In the genomic region with DNA sequence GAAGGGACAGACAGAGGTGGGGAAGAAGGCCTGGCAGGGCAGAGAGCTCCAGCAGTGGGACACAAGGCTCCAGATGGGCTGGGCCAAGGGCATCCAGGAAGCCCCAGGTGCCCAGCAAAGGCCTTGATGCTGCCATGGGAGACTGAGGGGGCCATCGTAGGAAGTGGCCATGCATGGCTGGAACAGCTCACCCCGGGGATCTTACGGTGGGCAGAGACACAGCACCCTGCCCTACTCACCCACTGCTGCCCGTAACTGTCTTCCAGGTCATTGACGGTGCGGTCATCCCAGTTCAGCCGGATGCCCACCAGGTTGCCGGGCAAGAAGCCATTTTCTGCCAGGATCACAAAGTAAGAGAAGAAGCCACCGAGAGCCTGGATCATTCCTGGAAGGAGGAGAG, we compare ENCODE assay signal across 18 cellular contexts. TPM values are rescaled to one million over a fixed set of nuclear protein-coding genes. Genes with fewer than 3 reads are reported as not detected.
DNase-seq lines count a peak whose midpoint lies in the region; ATAC-seq and TF ChIP-seq lines count a peak whose summit lies in the region.
"Had no signal": no experiment of that assay in that cellular context is flagged by ENCODE, and none has a peak within 500 bp of the region (broad histone marks: within the 10 kb centered on the region; RNA-seq: fewer than 3 reads in every experiment).

No MANE protein-coding gene starts in this region.

- peaks cover 7% of the 10 kb centered on the region; the same call in 1 of the 2 replicates for H3K4me1 ChIP-seq in BLaER1
- H3K4me1 ChIP-seq in osteoblast (ENCODE audit: insufficient read depth, low read length), result no peaks in the 10 kb centered on the region
- H3K4me1 ChIP-seq: A549, BE2C, Caco-2 had no signal

- intact Hi-C loops in activated T-helper 2 cell treated with anti-CD3 and anti-CD28 coated beads, Interferon-gamma antibody, Interleukin-2, Interleukin-4, amounts not matched to agents 10 μg/mL and 5 μg/mL and 100 μg/mL, durations not matched to agents 14 hours and 24 hours and 36 hours (cut with micrococcal nuclease), result no loop called here

- H3K36me3 Mint-ChIP-seq in central memory CD8-positive, alpha-beta T cell (ENCODE audit: insufficient read depth), result peaks cover 2% of the 10 kb centered on the region
- H3K36me3 Mint-ChIP-seq in glutamatergic neuron (ENCODE audit: unreplicated experiment), result peaks cover 7% of the 10 kb centered on the region
- H3K36me3 Mint-ChIP-seq in activated T-helper 2 cell treated with anti-CD3 and anti-CD28 coated beads, Interferon-gamma antibody, Interleukin-2, Interleukin-4, amounts not matched to agents 10 μg/mL and 5 μg/mL and 100 μg/mL, durations not matched to agents 14 hours and 24 hours and 36 hours (ENCODE audit: low read depth), result no peaks in the 10 kb centered on the region

- no peak for DNase-seq in central memory CD8-positive, alpha-beta T cell (ENCODE audit: low spot score in 2 of 2)
- DNase-seq in glutamatergic neuron (no peak), osteoblast (ENCODE audit: insufficient read length, low spot score, missing footprints) (peak; percentile 50), AML-193 (lab: John Stamatoyannopoulos, UW) (no peak)
- DNase-seq in activated T-helper 2 cell treated with anti-CD3 and anti-CD28 coated beads, Interferon-gamma antibody, Interleukin-2, Interleukin-4, amounts not matched to agents 10 μg/mL and 5 μg/mL and 100 μg/mL, durations not matched to agents 14 hours and 24 hours and 36 hours (ENCODE audit: low spot score), result no peak
- DNase-seq: BE2C; Caco-2; Calu3; CD4-positive, alpha-beta T cell; CD8-positive, alpha-beta T cell; DMS79 treated with DMSO at 0.1 percent for 48 hours; GF-D8 had no signal

- TF ChIP-seq CTCF in glutamatergic neuron (IDR thresholded peaks at IDR 0.05; ENCODE audit: partially characterized antibody, unreplicated experiment) (no peak), osteoblast (IDR thresholded peaks at IDR 0.05; ENCODE audit: extremely low read depth, low read depth, low read length) (no peak)

- H2AFZ ChIP-seq in osteoblast (ENCODE audit: low read length), result no peak overlapping the region

- no peak overlapping the region for H3K9ac ChIP-seq in BLaER1

- H4K20me1 ChIP-seq in BLaER1 (peaks cover 13% of the 10 kb centered on the region), osteoblast (ENCODE audit: insufficient read depth, low read length) (no peaks in the 10 kb centered on the region)
- H4K20me1 ChIP-seq: BLaER1 treated with 17β-estradiol and CSF1 and Interleukin-3, amounts not matched to agents 10 nM and 100 nM had no signal

- H3K4me3 ChIP-seq in BLaER1, result no peak overlapping the region
- no peak overlapping the region for H3K4me3 ChIP-seq in osteoblast (ENCODE audit: insufficient read depth, low read length)
- H3K4me3 ChIP-seq: A549; BLaER1 treated with 17β-estradiol and CSF1 and Interleukin-3, amounts not matched to agents 10 nM and 100 nM had no signal

- H3K27ac Mint-ChIP-seq in central memory CD8-positive, alpha-beta T cell (ENCODE audit: low read depth), result peak overlapping the region; percentile 14
- peak overlapping the region; percentile 43 for H3K27ac Mint-ChIP-seq in glutamatergic neuron (ENCODE audit: unreplicated experiment)
- no peak overlapping the region for H3K27ac Mint-ChIP-seq in activated T-helper 2 cell treated with anti-CD3 and anti-CD28 coated beads, Interferon-gamma antibody, Interleukin-2, Interleukin-4, amounts not matched to agents 10 μg/mL and 5 μg/mL and 100 μg/mL, durations not matched to agents 14 hours and 24 hours and 36 hours
- H3K27ac Mint-ChIP-seq: CD4-positive, alpha-beta T cell; CD8-positive, alpha-beta T cell had no signal

- no peaks in the 10 kb centered on the region for H3K4me1 Mint-ChIP-seq in central memory CD8-positive, alpha-beta T cell
- H3K4me1 Mint-ChIP-seq in glutamatergic neuron (ENCODE audit: low read depth, unreplicated experiment), result no peaks in the 10 kb centered on the region
- no peaks in the 10 kb centered on the region for H3K4me1 Mint-ChIP-seq in activated T-helper 2 cell treated with anti-CD3 and anti-CD28 coated beads, Interferon-gamma antibody, Interleukin-2, Interleukin-4, amounts not matched to agents 10 μg/mL and 5 μg/mL and 100 μg/mL, durations not matched to agents 14 hours and 24 hours and 36 hours (ENCODE audit: low read depth)

- H3K27me3 ChIP-seq in BLaER1, result no peaks in the 10 kb centered on the region
- H3K27me3 ChIP-seq in osteoblast (ENCODE audit: insufficient read depth, low read length), result peaks cover 6% of the 10 kb centered on the region
- H3K27me3 ChIP-seq: BE2C; BLaER1 treated with 17β-estradiol and CSF1 and Interleukin-3, amounts not matched to agents 10 nM and 100 nM had no signal

- H3K27me3 Mint-ChIP-seq in central memory CD8-positive, alpha-beta T cell, result no peaks in the 10 kb centered on the region
- H3K27me3 Mint-ChIP-seq in glutamatergic neuron (ENCODE audit: unreplicated experiment), result peaks cover 9% of the 10 kb centered on the region
- H3K27me3 Mint-ChIP-seq in activated T-helper 2 cell treated with anti-CD3 and anti-CD28 coated beads, Interferon-gamma antibody, Interleukin-2, Interleukin-4, amounts not matched to agents 10 μg/mL and 5 μg/mL and 100 μg/mL, durations not matched to agents 14 hours and 24 hours and 36 hours (ENCODE audit: low read depth), result peaks cover 2% of the 10 kb centered on the region
- H3K27me3 Mint-ChIP-seq: CD4-positive, alpha-beta T cell had no signal

- no peak overlapping the region for H3K4me3 Mint-ChIP-seq in central memory CD8-positive, alpha-beta T cell
- H3K4me3 Mint-ChIP-seq in glutamatergic neuron (ENCODE audit: unreplicated experiment), result no peak overlapping the region
- H3K4me3 Mint-ChIP-seq in activated T-helper 2 cell treated with anti-CD3 and anti-CD28 coated beads, Interferon-gamma antibody, Interleukin-2, Interleukin-4, amounts not matched to agents 10 μg/mL and 5 μg/mL and 100 μg/mL, durations not matched to agents 14 hours and 24 hours and 36 hours (ENCODE audit: low read depth), result no peak overlapping the region
- H3K4me3 Mint-ChIP-seq: CD4-positive, alpha-beta T cell; CD8-positive, alpha-beta T cell had no signal

- no peaks in the 10 kb centered on the region for H3K9me3 ChIP-seq in BLaER1
- no peaks in the 10 kb centered on the region for H3K9me3 ChIP-seq in osteoblast (ENCODE audit: low read depth, low read length)
- H3K9me3 ChIP-seq: A549; BE2C; BLaER1 treated with 17β-estradiol and CSF1 and Interleukin-3, amounts not matched to agents 10 nM and 100 nM; Caco-2 had no signal

- ATAC-seq in central memory CD8-positive, alpha-beta T cell (replicated peaks; ENCODE audit: extremely low read depth, poor library complexity, severe bottlenecking), result no peak
- ATAC-seq in GM21526 (IDR thresholded peaks at IDR 0.05; ENCODE audit: low FRiP score, unreplicated experiment), result no peak
- ATAC-seq: CD8-positive, alpha-beta T cell had no signal

- no peak overlapping the region for H3K4me2 ChIP-seq in BLaER1
- no peak overlapping the region for H3K4me2 ChIP-seq in osteoblast (ENCODE audit: insufficient read depth, low read length)
- H3K4me2 ChIP-seq: A549; BLaER1 treated with 17β-estradiol and CSF1 and Interleukin-3, amounts not matched to agents 10 nM and 100 nM had no signal

- H3K36me3 ChIP-seq in BLaER1 (peaks cover 92% of the 10 kb centered on the region), osteoblast (ENCODE audit: insufficient read depth, low read length) (no peaks in the 10 kb centered on the region)

- no peaks in the 10 kb centered on the region for H3K79me2 ChIP-seq in osteoblast (ENCODE audit: insufficient read depth, low read length)

- H3K27ac ChIP-seq in BLaER1 (0 out of 2 replicates have a peak overlapping the region, but pooled peaks have one; percentile 9), osteoblast (ENCODE audit: low read depth, low read length) (no peak overlapping the region)
- H3K27ac ChIP-seq: 22Rv1; A549; BLaER1 treated with 17β-estradiol and CSF1 and Interleukin-3, amounts not matched to agents 10 nM and 100 nM; C4-2B had no signal

- H3K9me3 Mint-ChIP-seq in central memory CD8-positive, alpha-beta T cell, result no peaks in the 10 kb centered on the region
- peaks cover 9% of the 10 kb centered on the region for H3K9me3 Mint-ChIP-seq in glutamatergic neuron (ENCODE audit: unreplicated experiment)
- no peaks in the 10 kb centered on the region for H3K9me3 Mint-ChIP-seq in activated T-helper 2 cell treated with anti-CD3 and anti-CD28 coated beads, Interferon-gamma antibody, Interleukin-2, Interleukin-4, amounts not matched to agents 10 μg/mL and 5 μg/mL and 100 μg/mL, durations not matched to agents 14 hours and 24 hours and 36 hours
- H3K9me3 Mint-ChIP-seq: CD4-positive, alpha-beta T cell; CD8-positive, alpha-beta T cell had no signal

RNA-seq across cellular contexts. Expression of a gene that starts 10.1 kb away (rescaled TPM):
- 139 TPM for total RNA-seq in glutamatergic neuron (ENCODE audit: unreplicated experiment)
- total RNA-seq in osteoblast, result 95.2 and 117 TPM in 2 replicates
- total RNA-seq in activated T-helper 2 cell treated with anti-CD3 and anti-CD28 coated beads, Interferon-gamma antibody, Interleukin-2, Interleukin-4, amounts not matched to agents 10 μg/mL and 5 μg/mL and 100 μg/mL, durations not matched to agents 14 hours and 24 hours and 36 hours, result 54.0 and 57.6 TPM in 2 replicates

RNA-seq across cellular contexts. Expression of a gene that starts 24.8 kb away (rescaled TPM):
- total RNA-seq in glutamatergic neuron (ENCODE audit: unreplicated experiment) (650 TPM), osteoblast (under 0.01 TPM in 2 replicates)
- 0.97 and 1.7 TPM in 2 replicates for total RNA-seq in activated T-helper 2 cell treated with anti-CD3 and anti-CD28 coated beads, Interferon-gamma antibody, Interleukin-2, Interleukin-4, amounts not matched to agents 10 μg/mL and 5 μg/mL and 100 μg/mL, durations not matched to agents 14 hours and 24 hours and 36 hours

RNA-seq across cellular contexts. Expression of a gene that starts 40.9 kb away (rescaled TPM):
- total RNA-seq in glutamatergic neuron (ENCODE audit: unreplicated experiment) (1.6 TPM), osteoblast (under 0.01 TPM in 2 replicates)
- total RNA-seq in activated T-helper 2 cell treated with anti-CD3 and anti-CD28 coated beads, Interferon-gamma antibody, Interleukin-2, Interleukin-4, amounts not matched to agents 10 μg/mL and 5 μg/mL and 100 μg/mL, durations not matched to agents 14 hours and 24 hours and 36 hours, result 2.1 and 2.3 TPM in 2 replicates

Comparison
In these comparisons a context has a peak if more than half of its experiments do, and no peak if none do; other contexts are left out.
1. RNA of a gene that starts 24.8 kb away (total RNA-seq): 650 TPM in glutamatergic neuron (single experiment); 0.97 to 1.7 TPM in activated T-helper 2 cell treated with anti-CD3 and anti-CD28 coated beads, Interferon-gamma antibody, Interleukin-2, Interleukin-4, amounts not matched to agents 10 μg/mL and 5 μg/mL and 100 μg/mL, durations not matched to agents 14 hours and 24 hours and 36 hours and under 0.01 TPM in osteoblast; every median in the first group is over 100 times any median in the second.